Comparison of ENCODE assay signal across 1 cellular context in the genomic region with DNA sequence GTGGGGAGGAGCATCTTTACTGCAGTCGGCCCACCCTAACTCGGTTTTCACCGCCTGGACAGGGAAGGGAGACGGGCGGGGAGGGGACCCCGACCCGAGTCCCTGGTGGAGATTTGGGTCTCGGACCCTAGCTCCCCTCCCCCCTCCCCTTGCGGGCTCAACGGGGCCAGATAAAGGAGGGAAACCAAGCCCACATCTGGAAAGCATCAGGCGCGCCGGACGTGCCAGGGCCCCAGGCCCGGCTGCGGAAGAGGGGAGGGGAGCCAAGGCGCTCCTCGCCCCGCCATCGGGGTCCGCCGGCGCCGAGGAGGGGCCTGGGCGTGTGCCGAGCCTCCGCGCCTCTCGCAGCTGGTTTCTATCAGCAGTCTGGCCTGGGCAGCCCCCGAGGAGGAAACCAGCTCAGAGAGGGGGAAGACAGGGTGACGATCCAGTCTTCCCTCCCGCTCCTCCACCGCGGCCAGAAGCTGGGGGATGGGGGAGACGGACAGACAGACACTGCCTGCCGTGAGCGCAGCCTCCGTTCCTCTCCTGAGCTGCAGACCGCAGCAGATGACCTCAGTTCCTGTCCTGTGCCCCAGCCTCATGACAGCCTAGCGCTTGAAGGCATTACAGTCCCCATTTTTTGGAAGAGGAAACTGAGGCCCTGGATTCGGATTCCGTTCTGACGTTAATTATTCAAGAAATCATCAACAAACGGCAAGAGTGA.
TF ChIP-seq lines count a peak whose summit lies in the region.

No MANE protein-coding gene starts in this region.

TF ChIP-seq in HepG2, 621 proteins besides CTCF, POLR2A, EP300 and RAD21:
- TF ChIP-seq, protein P1, sequence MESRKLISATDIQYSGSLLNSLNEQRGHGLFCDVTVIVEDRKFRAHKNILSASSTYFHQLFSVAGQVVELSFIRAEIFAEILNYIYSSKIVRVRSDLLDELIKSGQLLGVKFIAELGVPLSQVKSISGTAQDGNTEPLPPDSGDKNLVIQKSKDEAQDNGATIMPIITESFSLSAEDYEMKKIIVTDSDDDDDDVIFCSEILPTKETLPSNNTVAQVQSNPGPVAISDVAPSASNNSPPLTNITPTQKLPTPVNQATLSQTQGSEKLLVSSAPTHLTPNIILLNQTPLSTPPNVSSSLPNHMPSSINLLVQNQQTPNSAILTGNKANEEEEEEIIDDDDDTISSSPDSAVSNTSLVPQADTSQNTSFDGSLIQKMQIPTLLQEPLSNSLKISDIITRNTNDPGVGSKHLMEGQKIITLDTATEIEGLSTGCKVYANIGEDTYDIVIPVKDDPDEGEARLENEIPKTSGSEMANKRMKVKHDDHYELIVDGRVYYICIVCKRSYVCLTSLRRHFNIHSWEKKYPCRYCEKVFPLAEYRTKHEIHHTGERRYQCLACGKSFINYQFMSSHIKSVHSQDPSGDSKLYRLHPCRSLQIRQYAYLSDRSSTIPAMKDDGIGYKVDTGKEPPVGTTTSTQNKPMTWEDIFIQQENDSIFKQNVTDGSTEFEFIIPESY (CRISPR knock-in tag; IDR thresholded peaks at IDR 0.05): no peak
- TF ChIP-seq, protein P2, sequence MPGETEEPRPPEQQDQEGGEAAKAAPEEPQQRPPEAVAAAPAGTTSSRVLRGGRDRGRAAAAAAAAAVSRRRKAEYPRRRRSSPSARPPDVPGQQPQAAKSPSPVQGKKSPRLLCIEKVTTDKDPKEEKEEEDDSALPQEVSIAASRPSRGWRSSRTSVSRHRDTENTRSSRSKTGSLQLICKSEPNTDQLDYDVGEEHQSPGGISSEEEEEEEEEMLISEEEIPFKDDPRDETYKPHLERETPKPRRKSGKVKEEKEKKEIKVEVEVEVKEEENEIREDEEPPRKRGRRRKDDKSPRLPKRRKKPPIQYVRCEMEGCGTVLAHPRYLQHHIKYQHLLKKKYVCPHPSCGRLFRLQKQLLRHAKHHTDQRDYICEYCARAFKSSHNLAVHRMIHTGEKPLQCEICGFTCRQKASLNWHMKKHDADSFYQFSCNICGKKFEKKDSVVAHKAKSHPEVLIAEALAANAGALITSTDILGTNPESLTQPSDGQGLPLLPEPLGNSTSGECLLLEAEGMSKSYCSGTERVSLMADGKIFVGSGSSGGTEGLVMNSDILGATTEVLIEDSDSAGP (CRISPR knock-in tag; IDR thresholded peaks at IDR 0.05; ENCODE audit: borderline replicate concordance): 0 out of 2 replicates have a peak, but pooled peaks have one; percentile 40
- TF ChIP-seq SIX1 (CRISPR knock-in tag; IDR thresholded peaks at IDR 0.05; ENCODE audit: borderline replicate concordance) (no peak), ZNF629 (CRISPR knock-in tag; conservative IDR thresholded peaks at IDR 0.05) (peak; percentile 60; the same call in 1 of the 2 replicates), ZC3H4 (CRISPR knock-in tag; IDR thresholded peaks at IDR 0.05; ENCODE audit: borderline replicate concordance) (no peak), ZNF468 (CRISPR knock-in tag; IDR thresholded peaks at IDR 0.05) (no peak), SNAI1 (CRISPR knock-in tag; IDR thresholded peaks at IDR 0.05; ENCODE audit: borderline replicate concordance) (no peak), ZNF263 (CRISPR knock-in tag; IDR thresholded peaks at IDR 0.05) (peak; percentile 57; the same call in 1 of the 2 replicates), ZNF564 (CRISPR knock-in tag; IDR thresholded peaks at IDR 0.05) (no peak)
